17 cellular contexts compared by ENCODE assay signal in genomic region chr20:20207872-20208271, GRCh38.
A peak's percentile ranks its signal among the peaks of the same experiment; 100 is the strongest.
DNase-seq lines count a peak whose midpoint lies in the region; ATAC-seq, FAIRE-seq and TF ChIP-seq lines count a peak whose summit lies in the region.
"Had no signal": no experiment of that assay in that cellular context is flagged by ENCODE, and none has a peak within 500 bp of the region (broad histone marks: within the 10 kb centered on the region; RNA-seq: fewer than 3 reads in every experiment).

No MANE protein-coding gene starts in this region.

- TF ChIP-seq CTCF in GM12864 (IDR thresholded peaks at IDR 0.05; ENCODE audit: low read depth, low read length, missing control alignments) (no peak), GM10248 (IDR thresholded peaks at IDR 0.05; ENCODE audit: control extremely low read depth, extremely low read depth, low read depth, missing control alignments) (no peak)

- POLR2A ChIA-PET in GM10248 (lab: Yijun Ruan, JAX), result no interaction called here

- ATAC-seq in GM19351 (IDR thresholded peaks at IDR 0.05; ENCODE audit: unreplicated experiment), result peak; percentile 77
- peak; percentile 58 for ATAC-seq in HG02763 (IDR thresholded peaks at IDR 0.05; ENCODE audit: unreplicated experiment)
- ATAC-seq in HG03520 (IDR thresholded peaks at IDR 0.05; ENCODE audit: unreplicated experiment), result peak; percentile 80
- ATAC-seq: activated T-cell treated with anti-CD3 and anti-CD28 coated beads, Interleukin-2, amount 50 U/mL, for 4 hours had no signal

- H3K9me3 ChIP-seq in small intestine (ENCODE audit: control insufficient read depth, low read depth), result no peaks in the 10 kb centered on the region

- FAIRE-seq in small intestine (lab: Jason Lieb, UNC), result no peak
- FAIRE-seq: astrocyte, endometrium had no signal

- no peaks in the 10 kb centered on the region for H3K4me1 ChIP-seq in small intestine (ENCODE audit: control insufficient read depth in 2 of 2, insufficient read depth in 1 of 2, low read depth in 1 of 2, low read length in 1 of 2)

- no peaks in the 10 kb centered on the region for H3K36me3 Mint-ChIP-seq in T-helper 2 cell treated with Interferon-gamma antibody and Interleukin-4, amounts not matched to agents 5 μg/mL and 100 μg/mL, for 36 hours (ENCODE audit: low read depth)
- H3K36me3 Mint-ChIP-seq: memory B cell had no signal

- DNase-seq in GM12864 (ENCODE audit: low read depth), result peak; percentile 26
- no peak for DNase-seq in small intestine
- no peak for DNase-seq in T-helper 2 cell treated with Interferon-gamma antibody and Interleukin-4, amounts not matched to agents 5 μg/mL and 100 μg/mL, for 36 hours (ENCODE audit: low spot score)
- no peak for DNase-seq in GM10248 (ENCODE audit: extremely low spot score)
- no peak for DNase-seq in activated CD8-positive, alpha-beta memory T cell treated with anti-CD3 and anti-CD28 coated beads for 24 hours
- DNase-seq: ACHN; activated B cell treated with CpG ODN at 0.5 μM for 24 hours; activated T-cell treated with anti-CD3 and anti-CD28 coated beads, Interleukin-2, amount 50 U/mL, for 4 hours; hippocampal formation; NCI-H1105; stimulated activated CD4-positive, alpha-beta T cell treated with anti-CD3 and anti-CD28 coated beads, Interleukin-4, amount 100 ng/mL, for 4 hours had no signal

- no peaks in the 10 kb centered on the region for H3K9me3 Mint-ChIP-seq in T-helper 2 cell treated with Interferon-gamma antibody and Interleukin-4, amounts not matched to agents 5 μg/mL and 100 μg/mL, for 36 hours
- H3K9me3 Mint-ChIP-seq: activated B cell treated with CpG ODN at 0.5 μM for 24 hours; activated T-cell treated with anti-CD3 and anti-CD28 coated beads, Interleukin-2, amount 50 U/mL, for 4 hours; memory B cell had no signal

- H3K27me3 ChIP-seq in small intestine (ENCODE audit: control insufficient read depth in 2 of 2, insufficient read depth in 2 of 2, low read length in 2 of 2), result peaks cover 0 to 4% of the 10 kb centered on the region in 2 donors

- H3K27ac Mint-ChIP-seq in T-helper 2 cell treated with Interferon-gamma antibody and Interleukin-4, amounts not matched to agents 5 μg/mL and 100 μg/mL, for 36 hours, result no peak overlapping the region
- H3K27ac Mint-ChIP-seq: activated B cell treated with CpG ODN at 0.5 μM for 24 hours, memory B cell had no signal

- H3K36me3 ChIP-seq in small intestine (ENCODE audit: control insufficient read depth in 2 of 2, insufficient read depth in 2 of 2, low read length in 2 of 2), result no peaks in the 10 kb centered on the region

- H3K27me3 Mint-ChIP-seq in T-helper 2 cell treated with Interferon-gamma antibody and Interleukin-4, amounts not matched to agents 5 μg/mL and 100 μg/mL, for 36 hours (ENCODE audit: low read depth), result peaks cover 2% of the 10 kb centered on the region

- no peak overlapping the region for H3K27ac ChIP-seq in small intestine (ENCODE audit: low read depth in 1 of 2, low read length in 1 of 2)

- H3K4me3 Mint-ChIP-seq in T-helper 2 cell treated with Interferon-gamma antibody and Interleukin-4, amounts not matched to agents 5 μg/mL and 100 μg/mL, for 36 hours, result no peak overlapping the region
- H3K4me3 Mint-ChIP-seq: activated B cell treated with CpG ODN at 0.5 μM for 24 hours; activated T-cell treated with anti-CD3 and anti-CD28 coated beads, Interleukin-2, amount 50 U/mL, for 4 hours; memory B cell had no signal

- 75 to 84% (median 76%) methylated on average over 7 of the region's 7 CpGs for WGBS in small intestine, 3 donors

- H3K4me1 Mint-ChIP-seq in T-helper 2 cell treated with Interferon-gamma antibody and Interleukin-4, amounts not matched to agents 5 μg/mL and 100 μg/mL, for 36 hours (ENCODE audit: low read depth), result no peaks in the 10 kb centered on the region
- H3K4me1 Mint-ChIP-seq: activated B cell treated with CpG ODN at 0.5 μM for 24 hours, memory B cell had no signal

- H3K4me3 ChIP-seq in GM12864 (ENCODE audit: low read depth, low read length) (no peak overlapping the region), small intestine (ENCODE audit: low read depth in 1 of 2, low read length in 2 of 2) (no peak overlapping the region)

- CTCF ChIA-PET in GM10248 (lab: Yijun Ruan, JAX), result interaction anchor here (1.3 to 1.4 kb wide), 2 partner anchors 16 to 29 kb away, joined by 3 read pairs; no protein-coding TSS in a partner anchor
